ENCODE assay signal across 24 cellular contexts in genomic region chr3:10245313-10245712, GRCh38. TPM values are rescaled to one million over a fixed set of nuclear protein-coding genes. Genes with fewer than 3 reads are reported as not detected.
DNase-seq lines count a peak whose midpoint lies in the region; ATAC-seq, FAIRE-seq and TF ChIP-seq lines count a peak whose summit lies in the region.
"Had no signal": no experiment of that assay in that cellular context is flagged by ENCODE, and none has a peak within 500 bp of the region (broad histone marks: within the 10 kb centered on the region; RNA-seq: fewer than 3 reads in every experiment).

No MANE protein-coding gene starts in this region.

- no peaks in the 10 kb centered on the region for H3K36me3 ChIP-seq in GM12878 (ENCODE audit: control insufficient read depth in 2 of 2, insufficient read depth in 2 of 2, low read length in 1 of 2)

- CTCF ChIA-PET in GM12878 (lab: Yijun Ruan, JAX) = no interaction called here

- RAD21 ChIA-PET in GM12878 (lab: Charles Lee; ENCODE audit: unreplicated experiment) = no interaction called here

- peaks cover 12% of the 10 kb centered on the region for H3K9me3 ChIP-seq in GM12878 (replicated peaks; ENCODE audit: control insufficient read depth, insufficient read depth, low read length)

- POLR2A ChIA-PET in GM12878 (lab: Charles Lee) = no interaction called here

- no peaks in the 10 kb centered on the region for H4K20me1 ChIP-seq in GM12878 (ENCODE audit: control insufficient read depth, insufficient read depth)

- no peak overlapping the region for H3K4me3 ChIP-seq in GM12878
- H3K4me3 ChIP-seq: A549, GM23338 had no signal

- intact Hi-C loops in GM12878 (cut with micrococcal nuclease; ENCODE audit: unreplicated experiment) (no loop called here), posterior vena cava (cut with DNase I) (no loop called here)

- TF ChIP-seq CTCF in GM12878 (IDR thresholded peaks at IDR 0.05 in 2 of 3, conservative IDR thresholded peaks at IDR 0.05 in 1 of 3; ENCODE audit: control insufficient read depth in 2 of 3, extremely low read depth in 1 of 3, insufficient read depth in 1 of 3, low read depth in 3 of 3, low read length in 3 of 3) = no peak

- ATAC-seq in GM12878 (no peak), GM18907 (IDR thresholded peaks at IDR 0.05; ENCODE audit: unreplicated experiment) (no peak)
- ATAC-seq: A549, GM23338 had no signal

- in situ Hi-C loops in KBM-7 (cut with MboI; ENCODE audit: low pct_unique_long_range_greater_than_20kb, low sequenced_read_pairs) = no loop called here
- in situ Hi-C loops in GM12878 (cut with MboI) = no loop called here

- FAIRE-seq in GM12878 (lab: Jason Lieb, UNC) (no peak), H54 (lab: Jason Lieb, UNC) (no peak)
- FAIRE-seq: A549, GM12891 had no signal

- no peak overlapping the region for H3K4me2 ChIP-seq in GM12878 (ENCODE audit: control insufficient read depth, insufficient read depth)
- H3K4me2 ChIP-seq: A549, GM23338 had no signal

- 93% methylated on average over 5 of the region's 5 CpGs for whole genome bisulfite sequencing in GM12878 (ENCODE audit: insufficient coverage, insufficient replicate concordance, low lambda C conversion rate, missing lambda C conversion rate)

- no peak for TF ChIP-seq EP300 in GM12878 (IDR thresholded peaks at IDR 0.05; ENCODE audit: borderline replicate concordance in 1 of 2, control insufficient read depth in 1 of 2, low read depth in 2 of 2, low read length in 2 of 2)

- H3K27me3 ChIP-seq in GM12878 (replicated peaks in 1 of 2; ENCODE audit: control insufficient read depth in 2 of 2, insufficient read depth in 2 of 2, low read length in 1 of 2) = no peaks in the 10 kb centered on the region

- no peak for TF ChIP-seq POLR2A in GM12878 (IDR thresholded peaks at IDR 0.05; ENCODE audit: low read depth, low read length)
- TF ChIP-seq POLR2A in H54 (IDR thresholded peaks at IDR 0.05; ENCODE audit: low read depth, low read length) = no peak

- BruUV-seq in GM12878 (replicated peaks; lab: Mats Ljungman, UMichigan) = no TSS peak

- H3K4me1 ChIP-seq in GM12878 (ENCODE audit: control insufficient read depth, insufficient read depth, low read length) = peaks cover 13% of the 10 kb centered on the region

- no peak for TF ChIP-seq RAD21 in GM12878 (IDR thresholded peaks at IDR 0.05; ENCODE audit: insufficient read depth, low read depth, low read length)

- SMC1A ChIA-PET in GM12878 (lab: Charles Lee; ENCODE audit: uncharacterized antibody, unreplicated experiment) = no interaction called here

- peak; percentile 25 for DNase-seq in SKM-1 treated with dmso at 0.1 percent for 144 hours (lab: John Stamatoyannopoulos, UW; ENCODE audit: unreplicated experiment)
- DNase-seq in SKM-1 (lab: John Stamatoyannopoulos, UW; ENCODE audit: unreplicated experiment) = no peak
- peak; percentile 34 for DNase-seq in KBM-7
- DNase-seq in GM12878 (ENCODE audit: low read depth, low spot score) = no peak
- peak; percentile 19 for DNase-seq in posterior vena cava (ENCODE audit: low spot score)
- no peak for DNase-seq in GM19240 (ENCODE audit: insufficient read length, low spot score)
- no peak for DNase-seq in H54 (ENCODE audit: insufficient read length, low spot score)
- DNase-seq: AML-193; CD4-positive, alpha-beta memory T cell; DMS 273 treated with DMSO at 0.1 percent for 48 hours; DMS53; DND-41; EL; H7; IMR-90; KG1 had no signal

- H3K9ac ChIP-seq in GM12878 (ENCODE audit: control insufficient read depth, insufficient read depth, low read length) = no peak overlapping the region

- no peak overlapping the region for H2AFZ ChIP-seq in GM12878 (ENCODE audit: control insufficient read depth, low read depth, low read length)
- H2AFZ ChIP-seq: GM23338 had no signal

- H3K79me2 ChIP-seq in GM12878 (ENCODE audit: control insufficient read depth, insufficient read depth, low read length) = peaks cover 21% of the 10 kb centered on the region

- no peak overlapping the region for H3K27ac ChIP-seq in GM12878 (ENCODE audit: control insufficient read depth, insufficient read depth)
- H3K27ac ChIP-seq: 22Rv1, A549, C4-2B had no signal

TF ChIP-seq in GM12878, 131 proteins besides CTCF, POLR2A, EP300 and RAD21 (continues in another document):
- no peak for TF ChIP-seq FOXM1 (IDR thresholded peaks at IDR 0.05; ENCODE audit: low read depth, low read length)
- no peak for TF ChIP-seq IKZF2 (IDR thresholded peaks at IDR 0.05)
- TF ChIP-seq PAX8 (IDR thresholded peaks at IDR 0.05) = no peak
- no peak for TF ChIP-seq CBX3 (IDR thresholded peaks at IDR 0.05; ENCODE audit: borderline replicate concordance, low read depth)
- TF ChIP-seq RBBP5 (conservative IDR thresholded peaks at IDR 0.05) = no peak
- TF ChIP-seq ZNF592 (IDR thresholded peaks at IDR 0.05) = no peak
- TF ChIP-seq BCL11A (IDR thresholded peaks at IDR 0.05; ENCODE audit: low read depth, low read length) = no peak

RNA-seq across cellular contexts. Expression of gene TATDN2, which starts 2.9 kb away (rescaled TPM):
- total RNA-seq in GM12878 (2013; cell fraction: nucleolus; rRNA removed) = 43.3 and 48.1 TPM in 2 replicates
- total RNA-seq in GM12878 (2014; rRNA removed) (7.7 and 10.0 TPM in 2 replicates), GM12878 (2014; rRNA removed; fragmentation: Illumina TruSeq; extraction: Trizol) (22.0 and 23.9 TPM in 2 replicates), GM12878 (2021) (31.8 and 36.5 TPM in 2 replicates), posterior vena cava (10 to 100 TPM; 22.2 to 25.3 TPM)
- polyA plus RNA-seq in GM12878 (2011; ENCODE audit: low read depth) = 18.4 TPM
- polyA plus RNA-seq in GM12878 (2011; rRNA removed) (21.6 and 22.1 TPM in 2 replicates), GM12878 (2014; fragmentation: Illumina TruSeq; extraction: Trizol) (27.3 and 28.1 TPM in 2 replicates), GM12878 (2014; fragmentation: Nextera tagmentation; extraction: Ambion mirVana) (1 to 10 TPM; 5.7 to 9.1 TPM), GM12878 (2014; rRNA removed) (25.7 and 25.8 TPM in 2 replicates), GM12878 (2016; fragmentation: Nextera tagmentation; extraction: Ambion mirVana) (1 to 10 TPM; 4.2 to 5.6 TPM)
- 20.8 and 21.3 TPM in 2 replicates for polyA plus RNA-seq in GM12878 (2011; cell fraction: cytosol; rRNA removed)
- 25.2 and 26.0 TPM in 2 replicates for polyA plus RNA-seq in GM12878 (2011; cell fraction: nucleus; rRNA removed)
- 19.7 and 24.1 TPM in 2 replicates for polyA plus RNA-seq in GM12878 (2012)
- polyA minus RNA-seq in GM12878 (2011; rRNA and poly(A)+ RNA removed) = 29.6 and 51.2 TPM in 2 replicates
- polyA minus RNA-seq in GM12878 (2011; cell fraction: cytosol; rRNA and poly(A)+ RNA removed) = 9.1 and 14.0 TPM in 2 replicates
- 30.2 and 59.0 TPM in 2 replicates for polyA minus RNA-seq in GM12878 (2011; cell fraction: nucleus; rRNA and poly(A)+ RNA removed)

RNA-seq across cellular contexts. Expression of gene GHRL, which starts 47.4 kb away (rescaled TPM):
- total RNA-seq in GM12878 (2013; cell fraction: nucleolus; rRNA removed) = 4.3 and 5.2 TPM in 2 replicates
- total RNA-seq in GM12878 (2014; rRNA removed) = 0.73 TPM in 1 of 2 replicates, not detected in the other
- total RNA-seq in GM12878 (2014; rRNA removed; fragmentation: Illumina TruSeq; extraction: Trizol) = 0.55 and 0.67 TPM in 2 replicates
- total RNA-seq in GM12878 (2021) = 1.4 and 2.2 TPM in 2 replicates
- polyA plus RNA-seq in GM12878 (2011; ENCODE audit: low read depth) = 1.7 TPM
- 1.7 and 1.8 TPM in 2 replicates for polyA plus RNA-seq in GM12878 (2011; rRNA removed)
- 2.2 and 2.4 TPM in 2 replicates for polyA plus RNA-seq in GM12878 (2011; cell fraction: cytosol; rRNA removed)
- polyA plus RNA-seq in GM12878 (2011; cell fraction: nucleus; rRNA removed) = 7.3 and 9.8 TPM in 2 replicates
- 1.0 and 2.7 TPM in 2 replicates for polyA plus RNA-seq in GM12878 (2012)
- polyA plus RNA-seq in GM12878 (2014; fragmentation: Illumina TruSeq; extraction: Trizol) = 0.60 TPM in 1 of 2 replicates, not detected in the other
- under 1 TPM; 0.35 to 0.58 TPM for polyA plus RNA-seq in GM12878 (2014; fragmentation: Nextera tagmentation; extraction: Ambion mirVana)
- 1.0 and 2.4 TPM in 2 replicates for polyA plus RNA-seq in GM12878 (2014; rRNA removed)
- 1 to 10 TPM; 1.0 to 1.1 TPM for polyA plus RNA-seq in GM12878 (2016; fragmentation: Nextera tagmentation; extraction: Ambion mirVana)
- 0.88 and 2.3 TPM in 2 replicates for polyA minus RNA-seq in GM12878 (2011; rRNA and poly(A)+ RNA removed)
- polyA minus RNA-seq in GM12878 (2011; cell fraction: cytosol; rRNA and poly(A)+ RNA removed) = 1.9 TPM in 1 of 2 replicates, not detected in the other
- polyA minus RNA-seq in GM12878 (2011; cell fraction: nucleus; rRNA and poly(A)+ RNA removed) = 2.4 and 2.9 TPM in 2 replicates
- 1 to 10 TPM; 1.0 to 1.2 TPM for total RNA-seq in posterior vena cava
- total RNA-seq: G401, GM23338, H7, IMR-90 had no signal
- polyA plus RNA-seq: A549, BJ had no signal

Comparison
In these comparisons a context has a peak if more than half of its experiments do, and no peak if none do; other contexts are left out.
1. DNase-seq: peak in SKM-1 treated with dmso at 0.1 percent for 144 hours (single experiment), KBM-7 (single experiment) and posterior vena cava (single experiment); none in SKM-1 (single experiment), GM12878 (single experiment), GM19240 (single experiment) and H54 (single experiment).